ENCODE assay signal across 40 cellular contexts in the genomic region with DNA sequence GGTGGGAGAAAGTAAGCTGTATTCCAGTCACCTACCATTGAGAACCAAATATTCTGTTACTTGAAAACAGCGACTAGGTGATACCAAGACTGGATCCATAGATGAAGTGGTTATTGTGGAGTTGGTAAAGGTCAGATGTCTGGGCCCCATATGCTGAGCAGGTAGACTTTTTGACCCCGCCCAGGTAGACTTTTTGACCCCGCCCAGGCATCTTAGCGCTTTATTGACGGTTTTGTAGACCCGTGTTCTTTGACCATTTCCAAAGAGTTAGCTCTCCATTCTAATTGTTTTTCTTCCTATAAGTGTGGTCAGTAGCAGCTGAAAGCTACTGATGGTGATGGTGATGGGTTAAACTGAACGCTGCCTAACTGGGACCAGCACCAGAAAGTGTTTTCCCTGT.
"Had no signal": no experiment of that assay in that cellular context is flagged by ENCODE, and none has a peak within 500 bp of the region (broad histone marks: within the 10 kb centered on the region; RNA-seq: fewer than 3 reads in every experiment).

No MANE protein-coding gene starts in this region.

- H3K4me3 Mint-ChIP-seq: activated naive CD4-positive, alpha-beta T cell treated with anti-CD3 and anti-CD28 coated beads for 36 hours; activated naive CD4-positive, alpha-beta T cell treated with anti-CD3 and anti-CD28 coated beads, Interleukin-2, amount 10 ng/mL, durations not matched to agents 7 days and 5 days; activated naive CD4-positive, alpha-beta T cell treated with anti-CD3 and anti-CD28 coated beads, Interleukin-2, amount 50 U/mL, for 24 hours; activated naive CD8-positive, alpha-beta T cell; activated naive CD8-positive, alpha-beta T cell treated with anti-CD3 and anti-CD28 coated beads for 36 hours; activated naive CD8-positive, alpha-beta T cell treated with anti-CD3 and anti-CD28 coated beads, Interleukin-2, amount 10 ng/mL, durations not matched to agents 7 days and 5 days; activated naive CD8-positive, alpha-beta T cell treated with anti-CD3 and anti-CD28 coated beads, Interleukin-2, amount 50 U/mL, for 24 hours; activated T-cell treated with anti-CD3 and anti-CD28 coated beads, Interleukin-2, amount 50 U/mL, for 24 hours; activated T-cell treated with anti-CD3 and anti-CD28 coated beads, Interleukin-2, amount 50 U/mL, for 4 hours; activated T-cell treated with anti-CD3 and anti-CD28 coated beads, Interleukin-2, amount 50 U/mL, for 72 hours; activated T-helper 1 cell treated with anti-CD3 and anti-CD28 coated beads, Interleukin-12 subunit alpha, Interleukin-12 subunit beta, Interleukin-2, Interleukin-4 antibody, amounts not matched to agents 30 ng/mL and 10 ng/mL and 1 ng/mL, durations not matched to agents 14 hours and 24 hours and 36 hours; activated T-helper 17 cell treated with anti-CD3 and anti-CD28 coated beads, Interleukin-2, amount 50 U/mL, for 72 hours; brain; central memory CD8-positive, alpha-beta T cell had no signal

- H3K4me1 ChIP-seq: adrenal gland, ascending aorta, body of pancreas, breast epithelium had no signal

- H3K27me3 Mint-ChIP-seq: brain had no signal

- H3K4me1 Mint-ChIP-seq: activated naive CD4-positive, alpha-beta T cell treated with anti-CD3 and anti-CD28 coated beads, Interleukin-2, amount 10 ng/mL, durations not matched to agents 7 days and 5 days; activated naive CD4-positive, alpha-beta T cell treated with anti-CD3 and anti-CD28 coated beads, Interleukin-2, amount 50 U/mL, for 24 hours; activated naive CD8-positive, alpha-beta T cell treated with anti-CD3 and anti-CD28 coated beads for 36 hours; activated naive CD8-positive, alpha-beta T cell treated with anti-CD3 and anti-CD28 coated beads, Interleukin-2, amount 10 ng/mL, durations not matched to agents 7 days and 5 days; activated naive CD8-positive, alpha-beta T cell treated with anti-CD3 and anti-CD28 coated beads, Interleukin-2, amount 50 U/mL, for 24 hours; activated T-helper 17 cell treated with anti-CD3 and anti-CD28 coated beads, Interleukin-2, amount 50 U/mL, for 72 hours; central memory CD8-positive, alpha-beta T cell had no signal

- H3K36me3 Mint-ChIP-seq: activated naive CD4-positive, alpha-beta T cell treated with anti-CD3 and anti-CD28 coated beads, Interleukin-2, amount 10 ng/mL, durations not matched to agents 7 days and 5 days; activated naive CD4-positive, alpha-beta T cell treated with anti-CD3 and anti-CD28 coated beads, Interleukin-2, amount 50 U/mL, for 24 hours; activated naive CD4-positive, alpha-beta T cell treated with anti-CD3 and anti-CD28 coated beads, Interleukin-2, amount 50 U/mL, for 72 hours; activated naive CD8-positive, alpha-beta T cell; activated naive CD8-positive, alpha-beta T cell treated with anti-CD3 and anti-CD28 coated beads for 36 hours; activated naive CD8-positive, alpha-beta T cell treated with anti-CD3 and anti-CD28 coated beads, Interleukin-2, amount 10 ng/mL, durations not matched to agents 7 days and 5 days; brain had no signal

- H3K27me3 ChIP-seq: adrenal gland, ascending aorta, body of pancreas, brain microvascular endothelial cell, breast epithelium had no signal

- H3K36me3 ChIP-seq: adrenal gland, ascending aorta, brain microvascular endothelial cell, breast epithelium, cardiac muscle cell had no signal

- FAIRE-seq: astrocyte, bronchial epithelial cell had no signal

- H3K27ac Mint-ChIP-seq: activated naive CD4-positive, alpha-beta T cell treated with anti-CD3 and anti-CD28 coated beads for 36 hours; activated naive CD4-positive, alpha-beta T cell treated with anti-CD3 and anti-CD28 coated beads, Interleukin-2, amount 10 ng/mL, durations not matched to agents 7 days and 5 days; activated naive CD4-positive, alpha-beta T cell treated with anti-CD3 and anti-CD28 coated beads, Interleukin-2, amount 50 U/mL, for 24 hours; activated naive CD4-positive, alpha-beta T cell treated with anti-CD3 and anti-CD28 coated beads, Interleukin-2, amount 50 U/mL, for 72 hours; activated naive CD8-positive, alpha-beta T cell; activated naive CD8-positive, alpha-beta T cell treated with anti-CD3 and anti-CD28 coated beads for 36 hours; activated naive CD8-positive, alpha-beta T cell treated with anti-CD3 and anti-CD28 coated beads, Interleukin-2, amount 10 ng/mL, durations not matched to agents 7 days and 5 days; activated naive CD8-positive, alpha-beta T cell treated with anti-CD3 and anti-CD28 coated beads, Interleukin-2, amount 50 U/mL, for 24 hours; activated T-cell treated with anti-CD3 and anti-CD28 coated beads, Interleukin-2, amount 50 U/mL, for 24 hours; activated T-cell treated with anti-CD3 and anti-CD28 coated beads, Interleukin-2, amount 50 U/mL, for 72 hours; activated T-helper 1 cell treated with anti-CD3 and anti-CD28 coated beads, Interleukin-12 subunit alpha, Interleukin-12 subunit beta, Interleukin-2, Interleukin-4 antibody, amounts not matched to agents 30 ng/mL and 10 ng/mL and 1 ng/mL, durations not matched to agents 14 hours and 24 hours and 36 hours; activated T-helper 17 cell treated with anti-CD3 and anti-CD28 coated beads, Interleukin-2, amount 50 U/mL, for 72 hours; activated T-helper 2 cell treated with anti-CD3 and anti-CD28 coated beads, Interferon-gamma antibody, Interleukin-2, Interleukin-4, amounts not matched to agents 10 μg/mL and 5 μg/mL and 100 μg/mL, durations not matched to agents 14 hours and 24 hours and 36 hours; brain had no signal

- H3K9me3 ChIP-seq: adrenal gland, ascending aorta, body of pancreas, breast epithelium had no signal

- DNase-seq: activated effector memory CD4-positive, alpha-beta T cell treated with anti-CD3 and anti-CD28 coated beads, Interleukin-2, amount 50 U/mL, for 16 hours; activated effector memory CD4-positive, alpha-beta T cell treated with Interleukin-2 at 50 U/mL for 16 hours; activated gamma-delta T cell; activated gamma-delta T cell treated with Interleukin-2 at 50 U/mL for 16 hours; activated naive CD4-positive, alpha-beta T cell; activated naive CD4-positive, alpha-beta T cell treated with anti-CD3 and anti-CD28 coated beads for 36 hours; activated naive CD4-positive, alpha-beta T cell treated with anti-CD3 and anti-CD28 coated beads, Interleukin-2, amount 10 ng/mL, durations not matched to agents 7 days and 5 days; activated naive CD4-positive, alpha-beta T cell treated with anti-CD3 and anti-CD28 coated beads, Interleukin-2, amount 50 U/mL, for 16 hours; activated naive CD4-positive, alpha-beta T cell treated with Interleukin-2 at 50 U/mL for 16 hours; activated naive CD8-positive, alpha-beta T cell treated with anti-CD3 and anti-CD28 coated beads for 36 hours; activated naive CD8-positive, alpha-beta T cell treated with anti-CD3 and anti-CD28 coated beads, Interleukin-2, amount 10 ng/mL, durations not matched to agents 7 days and 5 days; activated naive CD8-positive, alpha-beta T cell treated with anti-CD3 and anti-CD28 coated beads, Interleukin-2, amount 50 U/mL, for 24 hours; activated T-cell treated with anti-CD3 and anti-CD28 coated beads, Interleukin-2, amount 50 U/mL, for 1 hour; activated T-cell treated with anti-CD3 and anti-CD28 coated beads, Interleukin-2, amount 50 U/mL, for 24 hours; activated T-cell treated with anti-CD3 and anti-CD28 coated beads, Interleukin-2, amount 50 U/mL, for 4 hours; activated T-cell treated with anti-CD3 and anti-CD28 coated beads, Interleukin-2, amount 50 U/mL, for 48 hours; activated T-cell treated with anti-CD3 and anti-CD28 coated beads, Interleukin-2, amount 50 U/mL, for 72 hours; adrenal gland; amniotic stem cell; amygdala; anterior cingulate cortex; aorta; body of pancreas; brain microvascular endothelial cell; caudate nucleus; central memory CD4-positive, alpha-beta T cell; cerebellar nuclear complex had no signal

- H3K4me3 ChIP-seq: adrenal gland, ascending aorta, body of pancreas, breast epithelium, cardiac muscle cell had no signal

- ATAC-seq: activated naive CD4-positive, alpha-beta T cell treated with anti-CD3 and anti-CD28 coated beads, Interleukin-2, amount 50 U/mL, for 72 hours; activated naive CD8-positive, alpha-beta T cell treated with anti-CD3 and anti-CD28 coated beads, Interleukin-2, amount 50 U/mL, for 24 hours; activated T-cell treated with anti-CD3 and anti-CD28 coated beads, Interleukin-2, amount 50 U/mL, for 4 hours; activated T-cell treated with anti-CD3 and anti-CD28 coated beads, Interleukin-2, amount 50 U/mL, for 72 hours; activated T-helper 17 cell treated with anti-CD3 and anti-CD28 coated beads, Interleukin-2, amount 50 U/mL, for 72 hours; body of pancreas had no signal

- H3K9me3 Mint-ChIP-seq: activated naive CD4-positive, alpha-beta T cell treated with anti-CD3 and anti-CD28 coated beads for 36 hours; activated naive CD4-positive, alpha-beta T cell treated with anti-CD3 and anti-CD28 coated beads, Interleukin-2, amount 10 ng/mL, durations not matched to agents 7 days and 5 days; activated naive CD4-positive, alpha-beta T cell treated with anti-CD3 and anti-CD28 coated beads, Interleukin-2, amount 50 U/mL, for 24 hours; activated naive CD4-positive, alpha-beta T cell treated with anti-CD3 and anti-CD28 coated beads, Interleukin-2, amount 50 U/mL, for 72 hours; activated naive CD8-positive, alpha-beta T cell treated with anti-CD3 and anti-CD28 coated beads for 36 hours; activated naive CD8-positive, alpha-beta T cell treated with anti-CD3 and anti-CD28 coated beads, Interleukin-2, amount 10 ng/mL, durations not matched to agents 7 days and 5 days; activated naive CD8-positive, alpha-beta T cell treated with anti-CD3 and anti-CD28 coated beads, Interleukin-2, amount 50 U/mL, for 24 hours; activated T-cell treated with anti-CD3 and anti-CD28 coated beads, Interleukin-2, amount 50 U/mL, for 24 hours; activated T-cell treated with anti-CD3 and anti-CD28 coated beads, Interleukin-2, amount 50 U/mL, for 4 hours; activated T-cell treated with anti-CD3 and anti-CD28 coated beads, Interleukin-2, amount 50 U/mL, for 72 hours; activated T-helper 1 cell treated with anti-CD3 and anti-CD28 coated beads, Interleukin-12 subunit alpha, Interleukin-12 subunit beta, Interleukin-2, Interleukin-4 antibody, amounts not matched to agents 30 ng/mL and 10 ng/mL and 1 ng/mL, durations not matched to agents 14 hours and 24 hours and 36 hours; activated T-helper 17 cell treated with anti-CD3 and anti-CD28 coated beads, Interleukin-2, amount 50 U/mL, for 72 hours; activated T-helper 2 cell treated with anti-CD3 and anti-CD28 coated beads, Interferon-gamma antibody, Interleukin-2, Interleukin-4, amounts not matched to agents 10 μg/mL and 5 μg/mL and 100 μg/mL, durations not matched to agents 14 hours and 24 hours and 36 hours; brain; central memory CD8-positive, alpha-beta T cell had no signal

- H3K27ac ChIP-seq: adrenal gland, ascending aorta, body of pancreas, brain microvascular endothelial cell, breast epithelium, cardiac muscle cell had no signal
